8 cellular contexts compared by ENCODE assay signal in genomic region chr12:59055204-59055839, GRCh38.
DNase-seq lines count a peak whose midpoint lies in the region; ATAC-seq and TF ChIP-seq lines count a peak whose summit lies in the region.

No MANE protein-coding gene starts in this region.

- DNase-seq in AG10803 (ENCODE audit: low read depth): peak; percentile 62
- DNase-seq in LNCaP clone FGC (ENCODE audit: low read depth): peak; percentile 56
- peak; percentile 76 for DNase-seq in fibroblast of pulmonary artery (ENCODE audit: low read depth)
- no peak for DNase-seq in superior temporal gyrus (ENCODE audit: extremely low spot score)
- DNase-seq in heart left ventricle: no peak
- no peak for DNase-seq in colonic mucosa

- H3K27me3 ChIP-seq in heart left ventricle: no peaks in the 10 kb centered on the region
- no peaks in the 10 kb centered on the region for H3K27me3 ChIP-seq in colonic mucosa

- no peaks in the 10 kb centered on the region for H3K4me1 ChIP-seq in heart left ventricle
- no peaks in the 10 kb centered on the region for H3K4me1 ChIP-seq in colonic mucosa

- 0 to 33% (median 14%) methylated on average over 1 of the region's 1 CpG for WGBS in heart left ventricle, 4 donors

- intact Hi-C loops in heart left ventricle (cut with DNase I) (no loop called here), colonic mucosa (cut with DNase I) (no loop called here)

- no peak overlapping the region for H3K27ac ChIP-seq in heart left ventricle
- H3K27ac ChIP-seq in colonic mucosa: no peak overlapping the region

- no peak overlapping the region for H3K4me3 ChIP-seq in AG10803 (ENCODE audit: low read length)
- no peak overlapping the region for H3K4me3 ChIP-seq in LNCaP clone FGC (ENCODE audit: low read depth, low read length)
- H3K4me3 ChIP-seq in fibroblast of pulmonary artery (replicated peaks; ENCODE audit: low read depth, low read length): no peak overlapping the region
- no peak overlapping the region for H3K4me3 ChIP-seq in heart left ventricle
- H3K4me3 ChIP-seq in colonic mucosa: no peak overlapping the region

- no peak for TF ChIP-seq POLR2A in heart left ventricle (IDR thresholded peaks at IDR 0.05)

- ATAC-seq in GM21367 (IDR thresholded peaks at IDR 0.05; ENCODE audit: unreplicated experiment): peak; percentile 63
- no peak for ATAC-seq in heart left ventricle
- no peak for ATAC-seq in GM19397 (IDR thresholded peaks at IDR 0.05; ENCODE audit: unreplicated experiment)

- H3K9me3 ChIP-seq in heart left ventricle (no peaks in the 10 kb centered on the region), colonic mucosa (no peaks in the 10 kb centered on the region)

- H3K36me3 ChIP-seq in heart left ventricle: no peaks in the 10 kb centered on the region
- no peaks in the 10 kb centered on the region for H3K36me3 ChIP-seq in colonic mucosa

- no peak overlapping the region for H3K9ac ChIP-seq in colonic mucosa (ENCODE audit: low read depth in 2 of 2, low read length in 2 of 2)

- TF ChIP-seq CTCF in AG10803 (conservative IDR thresholded peaks at IDR 0.05; ENCODE audit: low read length) (no peak), LNCaP clone FGC (IDR thresholded peaks at IDR 0.05; ENCODE audit: control insufficient read depth, extremely low read depth, insufficient read depth) (no peak), fibroblast of pulmonary artery (IDR thresholded peaks at IDR 0.05; ENCODE audit: low read length, missing control alignments) (no peak), heart left ventricle (IDR thresholded peaks at IDR 0.05) (no peak), colonic mucosa (IDR thresholded peaks at IDR 0.05) (no peak)

Comparison
In these comparisons a context has a peak if more than half of its experiments do, and no peak if none do; other contexts are left out.
1. DNase-seq: peak in AG10803 (single experiment), LNCaP clone FGC (single experiment) and fibroblast of pulmonary artery (single experiment); none in superior temporal gyrus (single experiment), heart left ventricle (0 of 5) and colonic mucosa (single experiment).